Comparison of ENCODE assay signal across 8 cellular contexts in the genomic region with DNA sequence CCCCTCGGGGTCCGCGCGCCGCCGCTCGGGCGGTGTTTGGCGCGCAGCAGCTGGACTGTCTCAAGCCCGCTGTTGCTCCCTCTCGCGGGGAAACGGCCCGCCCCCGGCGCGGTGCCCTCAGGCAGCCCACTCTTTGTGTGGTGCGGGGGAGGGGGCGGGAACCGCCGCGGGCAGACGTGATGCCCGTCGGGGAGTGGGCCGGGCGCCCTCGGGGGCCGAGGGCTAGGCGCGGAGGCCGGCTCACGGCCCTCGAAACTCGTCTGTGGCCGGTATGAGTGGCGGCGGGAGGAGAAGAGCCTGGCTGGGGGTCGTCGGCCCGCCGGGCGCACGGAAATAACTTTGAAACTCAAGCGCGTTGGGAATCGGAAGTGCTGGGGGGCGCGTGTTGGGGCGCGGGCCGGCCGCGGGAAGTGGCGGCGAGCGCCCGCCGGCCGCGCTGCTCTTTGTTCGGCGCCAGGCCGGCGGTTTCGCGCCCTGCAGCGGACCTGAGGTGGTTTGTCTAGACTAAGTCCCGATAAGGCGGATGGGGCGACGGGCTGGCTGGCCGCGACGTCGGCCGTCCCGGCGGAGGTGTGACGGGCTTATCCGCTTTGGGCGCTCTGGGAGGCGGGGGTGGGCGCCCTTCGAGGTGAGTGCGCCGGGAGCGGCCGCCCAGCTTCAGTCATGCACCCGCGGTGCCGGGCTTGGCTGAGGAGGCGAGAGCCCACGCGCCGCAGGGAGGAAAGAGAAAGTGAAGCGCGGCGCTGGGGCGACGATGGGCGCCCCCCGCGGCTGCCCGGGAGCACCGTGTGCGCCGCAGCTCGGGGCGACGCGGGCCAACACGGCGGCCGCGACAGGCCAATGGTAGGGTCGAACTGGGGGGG. TPM values are rescaled to one million over a fixed set of nuclear protein-coding genes. Genes with fewer than 3 reads are reported as not detected.
A peak's percentile ranks its signal among the peaks of the same experiment; 100 is the strongest.
DNase-seq lines count a peak whose midpoint lies in the region; ATAC-seq and TF ChIP-seq lines count a peak whose summit lies in the region.

No MANE protein-coding gene starts in this region.

- DNase-seq in CD4-positive, CD25-positive, alpha-beta regulatory T cell, result peak; percentile 44 to 65 (median 64)
- DNase-seq in LHCN-M2 (ENCODE audit: low read depth), result peak; percentile 47
- peak; percentile 48 for DNase-seq in activated T-cell treated with anti-CD3 and anti-CD28 coated beads for 1 hour (ENCODE audit: low read depth)
- DNase-seq in erythroblast (lab: John Stamatoyannopoulos, UW), result peak; percentile 77 to 88
- peak; percentile 64 for DNase-seq in neural progenitor cell (ENCODE audit: low spot score)
- DNase-seq in upper lobe of right lung, result peak; percentile 87

- peak overlapping the region; percentile 95 for H3K9ac ChIP-seq in neural progenitor cell

- H3K4me3 ChIP-seq in CD4-positive, CD25-positive, alpha-beta regulatory T cell (ENCODE audit: low read depth, low read length), result peak overlapping the region; percentile 37
- H3K4me3 ChIP-seq in neural progenitor cell, result peak overlapping the region; percentile 88
- peak overlapping the region; percentile 99 for H3K4me3 ChIP-seq in upper lobe of right lung

- peaks cover 54% of the 10 kb centered on the region for H3K4me1 ChIP-seq in CD4-positive, CD25-positive, alpha-beta regulatory T cell (ENCODE audit: control insufficient read depth, insufficient read depth, low read length, poor library complexity, severe bottlenecking)
- H3K4me1 ChIP-seq in neural progenitor cell, result peaks cover 17% of the 10 kb centered on the region
- peaks cover 30% of the 10 kb centered on the region for H3K4me1 ChIP-seq in upper lobe of right lung

- peak overlapping the region; percentile 90 for H3K27ac ChIP-seq in CD4-positive, CD25-positive, alpha-beta regulatory T cell (ENCODE audit: insufficient read depth, low read length, poor library complexity, severe bottlenecking)
- H3K27ac ChIP-seq in neural progenitor cell, result peak overlapping the region; percentile 87
- H3K27ac ChIP-seq in upper lobe of right lung, result peak overlapping the region; percentile 99

- H3K36me3 Mint-ChIP-seq in CD4-positive, CD25-positive, alpha-beta regulatory T cell, result peaks cover 21% of the 10 kb centered on the region
- H3K36me3 Mint-ChIP-seq in neural progenitor cell, result peaks cover 19% of the 10 kb centered on the region

- H3K27ac Mint-ChIP-seq in CD4-positive, CD25-positive, alpha-beta regulatory T cell, result peak overlapping the region in 2 of 3 donors; percentile 99 to 100
- no peak overlapping the region for H3K27ac Mint-ChIP-seq in neural progenitor cell

- no peak for ATAC-seq in CD4-positive, CD25-positive, alpha-beta regulatory T cell (ENCODE audit: low read depth in 2 of 2)
- no peak for ATAC-seq in upper lobe of right lung
- ATAC-seq in GM19328 (IDR thresholded peaks at IDR 0.05; ENCODE audit: unreplicated experiment), result no peak
- ATAC-seq in GM21723 (IDR thresholded peaks at IDR 0.05; ENCODE audit: unreplicated experiment), result no peak

- H3K27me3 ChIP-seq in CD4-positive, CD25-positive, alpha-beta regulatory T cell (ENCODE audit: control insufficient read depth, insufficient read depth, low read length), result no peaks in the 10 kb centered on the region
- H3K27me3 ChIP-seq in neural progenitor cell, result no peaks in the 10 kb centered on the region
- no peaks in the 10 kb centered on the region for H3K27me3 ChIP-seq in upper lobe of right lung

- H4K20me1 ChIP-seq in neural progenitor cell (ENCODE audit: low read depth), result peaks cover 57% of the 10 kb centered on the region

- intact Hi-C loops in upper lobe of right lung (cut with DNase I), result no loop called here

- H3K4me3 Mint-ChIP-seq in CD4-positive, CD25-positive, alpha-beta regulatory T cell, result peak overlapping the region; percentile 98 to 100 (median 100)
- peak overlapping the region; percentile 100 for H3K4me3 Mint-ChIP-seq in neural progenitor cell

- H3K9me3 ChIP-seq in CD4-positive, CD25-positive, alpha-beta regulatory T cell (ENCODE audit: control insufficient read depth in 2 of 2, low read length in 2 of 2), result no peaks in the 10 kb centered on the region
- H3K9me3 ChIP-seq in neural progenitor cell (ENCODE audit: low read depth) (no peaks in the 10 kb centered on the region), upper lobe of right lung (no peaks in the 10 kb centered on the region)

- peaks cover 78% of the 10 kb centered on the region for H3K79me2 ChIP-seq in neural progenitor cell (ENCODE audit: low read depth)

- TF ChIP-seq CTCF in neural progenitor cell (IDR thresholded peaks at IDR 0.05) (no peak), upper lobe of right lung (IDR thresholded peaks at IDR 0.05) (peak; percentile 28)

- H3K9me3 Mint-ChIP-seq in CD4-positive, CD25-positive, alpha-beta regulatory T cell, result peaks cover 0 to 8% (median 0%) of the 10 kb centered on the region in 7 donors
- peaks cover 5% of the 10 kb centered on the region for H3K9me3 Mint-ChIP-seq in neural progenitor cell

- no peak for TF ChIP-seq POLR2A in erythroblast (IDR thresholded peaks at IDR 0.05; ENCODE audit: low read length)

- peaks cover 7 to 55% (median 38%) of the 10 kb centered on the region in 4 donors for H3K4me1 Mint-ChIP-seq in CD4-positive, CD25-positive, alpha-beta regulatory T cell
- peaks cover 33% of the 10 kb centered on the region for H3K4me1 Mint-ChIP-seq in neural progenitor cell

- peaks cover 36% of the 10 kb centered on the region for H3K27me3 Mint-ChIP-seq in CD4-positive, CD25-positive, alpha-beta regulatory T cell
- peaks cover 33% of the 10 kb centered on the region for H3K27me3 Mint-ChIP-seq in neural progenitor cell (ENCODE audit: insufficient read depth, low read depth)

- no peak overlapping the region for H2AFZ ChIP-seq in neural progenitor cell (replicated peaks)

- peaks cover 18% of the 10 kb centered on the region for H3K36me3 ChIP-seq in CD4-positive, CD25-positive, alpha-beta regulatory T cell (ENCODE audit: control insufficient read depth, insufficient read depth, low read length)
- H3K36me3 ChIP-seq in neural progenitor cell (no peaks in the 10 kb centered on the region), upper lobe of right lung (peaks cover 22% of the 10 kb centered on the region)

- H3F3A ChIP-seq in neural progenitor cell (ENCODE audit: low read depth), result peaks cover 66% of the 10 kb centered on the region

- peak overlapping the region; percentile 94 for H3K4me2 ChIP-seq in neural progenitor cell

RNA-seq across cellular contexts. Expression of gene PTMA, which starts 0.7 kb away (rescaled TPM):
- total RNA-seq in CD4-positive, CD25-positive, alpha-beta regulatory T cell, result 1,458 TPM
- polyA plus RNA-seq in CD4-positive, CD25-positive, alpha-beta regulatory T cell, result 1,000 to 10,000 TPM; 1,762 to 2,131 (median 2,045) TPM
- total RNA-seq in LHCN-M2 (2014; rRNA removed), result 836 and 882 TPM in 2 replicates
- 708 TPM for polyA plus RNA-seq in LHCN-M2 (2012)
- 1,850 and 2,102 TPM in 2 replicates for total RNA-seq in neural progenitor cell (ENCODE audit: low replicate concordance)
- 744 TPM for total RNA-seq in upper lobe of right lung

Comparison
In these comparisons a context has a peak if more than half of its experiments do, and no peak if none do; other contexts are left out.
1. H3K4me3 ChIP-seq: peak in every context shown above with its lines; median percentile 99 in upper lobe of right lung; 88 in neural progenitor cell; 37 in CD4-positive, CD25-positive, alpha-beta regulatory T cell.